Comparison of ENCODE assay signal across 12 cellular contexts in genomic region chr21:45768741-45769049, GRCh38.
DNase-seq lines count a peak whose midpoint lies in the region; ATAC-seq and TF ChIP-seq lines count a peak whose summit lies in the region.
"Had no signal": no experiment of that assay in that cellular context is flagged by ENCODE, and none has a peak within 500 bp of the region (broad histone marks: within the 10 kb centered on the region; RNA-seq: fewer than 3 reads in every experiment).

No MANE protein-coding gene starts in this region.

- TF ChIP-seq CTCF in LNCaP clone FGC (IDR thresholded peaks at IDR 0.05; ENCODE audit: control insufficient read depth, extremely low read depth, insufficient read depth), result peak; percentile 67

- H3K4me3 ChIP-seq in LNCaP clone FGC (ENCODE audit: low read depth, low read length), result no peak overlapping the region
- H3K4me3 ChIP-seq: ovary had no signal

- peaks cover 41% of the 10 kb centered on the region for H3K4me1 Mint-ChIP-seq in activated CD4-positive, alpha-beta memory T cell treated with anti-CD3 and anti-CD28 coated beads for 36 hours (ENCODE audit: low read depth)
- H3K4me1 Mint-ChIP-seq in activated CD4-positive, alpha-beta memory T cell treated with anti-CD3 and anti-CD28 coated beads, Interleukin-2, amount 10 ng/mL, durations not matched to agents 7 days and 5 days, result peaks cover 31% of the 10 kb centered on the region
- H3K4me1 Mint-ChIP-seq in activated naive CD4-positive, alpha-beta T cell treated with anti-CD3 and anti-CD28 coated beads, Interleukin-2, amount 50 U/mL, for 24 hours, result peaks cover 58% of the 10 kb centered on the region

- POLR2A ChIA-PET in activated CD4-positive, alpha-beta memory T cell treated with anti-CD3 and anti-CD28 coated beads for 36 hours (lab: Charles Lee), result interaction anchor here (0.9 to 1.1 kb wide), 2 partner anchors 12 to 50 kb away, joined by 3 to 4 read pairs; no protein-coding TSS in a partner anchor
- POLR2A ChIA-PET in activated CD4-positive, alpha-beta memory T cell treated with anti-CD3 and anti-CD28 coated beads, Interleukin-2, amount 10 ng/mL, durations not matched to agents 7 days and 5 days (lab: Charles Lee), result interaction anchor here (1.0 kb wide), 1 partner anchor 148 kb away, joined by 4 read pairs; no protein-coding TSS in a partner anchor

- H3K9me3 Mint-ChIP-seq in activated CD4-positive, alpha-beta memory T cell treated with anti-CD3 and anti-CD28 coated beads for 36 hours, result peaks cover 5% of the 10 kb centered on the region
- no peaks in the 10 kb centered on the region for H3K9me3 Mint-ChIP-seq in activated CD4-positive, alpha-beta memory T cell treated with anti-CD3 and anti-CD28 coated beads, Interleukin-2, amount 10 ng/mL, durations not matched to agents 7 days and 5 days
- H3K9me3 Mint-ChIP-seq in activated naive CD4-positive, alpha-beta T cell treated with anti-CD3 and anti-CD28 coated beads, Interleukin-2, amount 50 U/mL, for 24 hours, result peaks cover 6% of the 10 kb centered on the region

- intact Hi-C loops in activated CD4-positive, alpha-beta memory T cell treated with anti-CD3 and anti-CD28 coated beads for 36 hours (cut with micrococcal nuclease), result loop anchor here (1.0 to 2.0 kb wide), 6 partner anchors 46 to 689 kb away; partner anchors contain the start of gene PCBP3

- H3K27ac Mint-ChIP-seq in activated CD4-positive, alpha-beta memory T cell treated with anti-CD3 and anti-CD28 coated beads for 36 hours, result peak overlapping the region; percentile 87
- no peak overlapping the region for H3K27ac Mint-ChIP-seq in activated CD4-positive, alpha-beta memory T cell treated with anti-CD3 and anti-CD28 coated beads, Interleukin-2, amount 10 ng/mL, durations not matched to agents 7 days and 5 days
- peak overlapping the region; percentile 99 for H3K27ac Mint-ChIP-seq in activated naive CD4-positive, alpha-beta T cell treated with anti-CD3 and anti-CD28 coated beads, Interleukin-2, amount 50 U/mL, for 24 hours

- no peaks in the 10 kb centered on the region for H3K36me3 Mint-ChIP-seq in activated CD4-positive, alpha-beta memory T cell treated with anti-CD3 and anti-CD28 coated beads for 36 hours
- H3K36me3 Mint-ChIP-seq in activated CD4-positive, alpha-beta memory T cell treated with anti-CD3 and anti-CD28 coated beads, Interleukin-2, amount 10 ng/mL, durations not matched to agents 7 days and 5 days (ENCODE audit: low read depth), result peaks cover 5% of the 10 kb centered on the region
- peaks cover 3% of the 10 kb centered on the region for H3K36me3 Mint-ChIP-seq in activated naive CD4-positive, alpha-beta T cell treated with anti-CD3 and anti-CD28 coated beads, Interleukin-2, amount 50 U/mL, for 24 hours

- H3K27me3 Mint-ChIP-seq in activated CD4-positive, alpha-beta memory T cell treated with anti-CD3 and anti-CD28 coated beads for 36 hours, result no peaks in the 10 kb centered on the region
- no peaks in the 10 kb centered on the region for H3K27me3 Mint-ChIP-seq in activated CD4-positive, alpha-beta memory T cell treated with anti-CD3 and anti-CD28 coated beads, Interleukin-2, amount 10 ng/mL, durations not matched to agents 7 days and 5 days
- H3K27me3 Mint-ChIP-seq in activated naive CD4-positive, alpha-beta T cell treated with anti-CD3 and anti-CD28 coated beads, Interleukin-2, amount 50 U/mL, for 24 hours, result no peaks in the 10 kb centered on the region

- no peak overlapping the region for H3K4me3 Mint-ChIP-seq in activated CD4-positive, alpha-beta memory T cell treated with anti-CD3 and anti-CD28 coated beads for 36 hours
- H3K4me3 Mint-ChIP-seq in activated CD4-positive, alpha-beta memory T cell treated with anti-CD3 and anti-CD28 coated beads, Interleukin-2, amount 10 ng/mL, durations not matched to agents 7 days and 5 days, result no peak overlapping the region
- H3K4me3 Mint-ChIP-seq in activated naive CD4-positive, alpha-beta T cell treated with anti-CD3 and anti-CD28 coated beads, Interleukin-2, amount 50 U/mL, for 24 hours, result peak overlapping the region; percentile 68
- H3K4me3 Mint-ChIP-seq: brain had no signal

- DNase-seq in activated CD4-positive, alpha-beta memory T cell treated with anti-CD3 and anti-CD28 coated beads for 36 hours, result peak; percentile 48
- no peak for DNase-seq in activated CD4-positive, alpha-beta memory T cell treated with anti-CD3 and anti-CD28 coated beads, Interleukin-2, amount 10 ng/mL, durations not matched to agents 7 days and 5 days
- DNase-seq in LNCaP clone FGC (ENCODE audit: low read depth) (no peak), retina (peak; percentile 25), OCI-M1 (lab: John Stamatoyannopoulos, UW) (no peak), SHP77 treated with DMSO at 0.1 percent for 48 hours (lab: John Stamatoyannopoulos, UW) (no peak)
- DNase-seq: activated CD4-positive, CD25-positive, alpha-beta regulatory T cell; AML-193; ovary had no signal

- ATAC-seq in HG02588 (IDR thresholded peaks at IDR 0.05; ENCODE audit: unreplicated experiment), result no peak

- CTCF ChIA-PET in activated CD4-positive, alpha-beta memory T cell treated with anti-CD3 and anti-CD28 coated beads for 36 hours (lab: Charles Lee), result no interaction called here
- CTCF ChIA-PET in activated CD4-positive, alpha-beta memory T cell treated with anti-CD3 and anti-CD28 coated beads, Interleukin-2, amount 10 ng/mL, durations not matched to agents 7 days and 5 days (lab: Charles Lee), result no interaction called here

Comparison
In these comparisons a context has a peak if more than half of its experiments do, and no peak if none do; other contexts are left out.
1. DNase-seq: peak in activated CD4-positive, alpha-beta memory T cell treated with anti-CD3 and anti-CD28 coated beads for 36 hours (single experiment) and retina (single experiment); none in activated CD4-positive, alpha-beta memory T cell treated with anti-CD3 and anti-CD28 coated beads, Interleukin-2, amount 10 ng/mL, durations not matched to agents 7 days and 5 days (single experiment), LNCaP clone FGC (single experiment), OCI-M1 (single experiment) and SHP77 treated with DMSO at 0.1 percent for 48 hours (single experiment).